Comparison of ENCODE assay signal across 8 cellular contexts in genomic region chr5:139635606-139636206, GRCh38. TPM values are rescaled to one million over a fixed set of nuclear protein-coding genes. Genes with fewer than 3 reads are reported as not detected.
DNase-seq lines count a peak whose midpoint lies in the region; ATAC-seq and TF ChIP-seq lines count a peak whose summit lies in the region.

No MANE protein-coding gene starts in this region.

- H3K4me3 ChIP-seq in gastroesophageal sphincter (no peak overlapping the region), ovary (no peak overlapping the region)

- peaks cover 33% of the 10 kb centered on the region for H3K36me3 Mint-ChIP-seq in activated T-helper 17 cell treated with anti-CD3 and anti-CD28 coated beads, Interleukin-2, amount 50 U/mL, for 72 hours (ENCODE audit: low read depth)

- peak overlapping the region; percentile 94 for H3K27ac Mint-ChIP-seq in activated T-helper 17 cell treated with anti-CD3 and anti-CD28 coated beads, Interleukin-2, amount 50 U/mL, for 72 hours

- H3K9me3 ChIP-seq in gastroesophageal sphincter: no peaks in the 10 kb centered on the region
- H3K9me3 ChIP-seq in ovary: no peaks in the 10 kb centered on the region

- H3K27ac ChIP-seq in gastroesophageal sphincter (peak overlapping the region in 3 of 4 donors; percentile 88 to 89 (median 88)), ovary (no peak overlapping the region)

- no peak for ATAC-seq in activated T-helper 17 cell treated with anti-CD3 and anti-CD28 coated beads, Interleukin-2, amount 50 U/mL, for 72 hours (replicated peaks)
- peak; percentile 71 for ATAC-seq in gastroesophageal sphincter
- ATAC-seq in HG03432 (IDR thresholded peaks at IDR 0.05; ENCODE audit: unreplicated experiment): no peak
- ATAC-seq in HG03095 (IDR thresholded peaks at IDR 0.05; ENCODE audit: unreplicated experiment): no peak

- no peak for TF ChIP-seq EP300 in gastroesophageal sphincter (IDR thresholded peaks at IDR 0.05)
- no peak for TF ChIP-seq EP300 in ovary (IDR thresholded peaks at IDR 0.05)

- no peaks in the 10 kb centered on the region for H3K9me3 Mint-ChIP-seq in activated T-helper 17 cell treated with anti-CD3 and anti-CD28 coated beads, Interleukin-2, amount 50 U/mL, for 72 hours

- TF ChIP-seq POLR2A in gastroesophageal sphincter (IDR thresholded peaks at IDR 0.05) (no peak), ovary (IDR thresholded peaks at IDR 0.05) (no peak)

- peaks cover 33% of the 10 kb centered on the region for H3K4me1 Mint-ChIP-seq in activated T-helper 17 cell treated with anti-CD3 and anti-CD28 coated beads, Interleukin-2, amount 50 U/mL, for 72 hours

- H3K4me1 ChIP-seq in gastroesophageal sphincter (peaks cover 0 to 56% (median 23%) of the 10 kb centered on the region in 3 donors), ovary (ENCODE audit: insufficient read depth) (peaks cover 8% of the 10 kb centered on the region)

- TF ChIP-seq CTCF in GM12874 (IDR thresholded peaks at IDR 0.05; ENCODE audit: insufficient read depth, low read depth, low read length) (peak; percentile 69), gastroesophageal sphincter (IDR thresholded peaks at IDR 0.05) (peak in 3 of 4 experiments; percentile 61 to 72 (median 67)), ovary (IDR thresholded peaks at IDR 0.05) (peak; percentile 39 to 40 (median 40))

- H3K27me3 ChIP-seq in gastroesophageal sphincter: no peaks in the 10 kb centered on the region
- H3K27me3 ChIP-seq in ovary: no peaks in the 10 kb centered on the region

- H3K36me3 ChIP-seq in gastroesophageal sphincter (peaks cover 0 to 12% of the 10 kb centered on the region in 2 donors), ovary (no peaks in the 10 kb centered on the region)

- H3K4me3 Mint-ChIP-seq in activated T-helper 17 cell treated with anti-CD3 and anti-CD28 coated beads, Interleukin-2, amount 50 U/mL, for 72 hours: peak overlapping the region; percentile 48

- peak; percentile 87 for DNase-seq in AG20443 (ENCODE audit: low spot score)
- DNase-seq in NCI-H345 (lab: John Stamatoyannopoulos, UW): peak; percentile 71
- DNase-seq in ovary: peak; percentile 60 to 79 (median 64)

- intact Hi-C loops in ovary (cut with DNase I): loop anchor here in 3 of 4 donors (2.0 to 10.0 kb wide), 5 partner anchors 49 to 213 kb away; no protein-coding TSS in a partner anchor

- H3K27me3 Mint-ChIP-seq in activated T-helper 17 cell treated with anti-CD3 and anti-CD28 coated beads, Interleukin-2, amount 50 U/mL, for 72 hours: no peaks in the 10 kb centered on the region

RNA-seq across cellular contexts. Expression of gene CXXC5, which starts 12.4 kb away (rescaled TPM):
- total RNA-seq in activated T-helper 17 cell treated with anti-CD3 and anti-CD28 coated beads, Interleukin-2, amount 50 U/mL, for 72 hours: 1 to 10 TPM in 1 of 2 donors, under 1 TPM in 1; 0.89 to 2.7 TPM
- total RNA-seq in gastroesophageal sphincter (10 to 100 TPM; 30.0 to 50.7 (median 35.1) TPM), ovary (10 to 100 TPM in 2 of 7 donors, 1 to 10 TPM in 5; 4.4 to 35.7 (median 8.7) TPM)
- polyA plus RNA-seq in ovary: 10 to 100 TPM in 1 of 2 donors, 1 to 10 TPM in 1; 7.0 to 28.2 TPM

Comparison
In these comparisons a context has a peak if more than half of its experiments do, and no peak if none do; other contexts are left out.
1. H3K27ac ChIP-seq: peak in gastroesophageal sphincter (3 of 4); none in ovary (0 of 2).
2. Peak in every context shown above with its lines, with median percentiles within 50 percentile points of each other: DNase-seq and CTCF ChIP-seq.